Comparison of ENCODE assay signal across 18 cellular contexts in the genomic region with DNA sequence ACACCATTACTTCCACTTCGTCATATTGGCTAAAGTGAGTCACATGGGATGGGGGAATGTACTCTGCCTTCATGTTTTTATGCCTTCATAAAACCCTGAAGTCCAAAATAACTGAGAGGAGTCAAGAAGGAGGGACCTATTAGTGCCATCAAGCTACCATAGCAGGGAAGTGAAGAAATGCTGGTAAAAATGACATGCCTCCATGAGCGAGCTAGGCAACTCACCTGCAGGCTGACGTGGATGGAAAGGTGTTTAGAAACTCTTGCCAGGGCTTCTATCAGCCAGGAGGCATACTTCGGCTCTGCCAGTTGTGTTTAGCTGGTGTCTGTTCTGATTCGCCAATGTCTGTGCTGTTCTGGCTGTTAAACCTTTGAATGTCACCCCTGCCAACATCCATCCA.
A peak's percentile ranks its signal among the peaks of the same experiment; 100 is the strongest.
DNase-seq lines count a peak whose midpoint lies in the region; ATAC-seq and TF ChIP-seq lines count a peak whose summit lies in the region.
"Had no signal": no experiment of that assay in that cellular context is flagged by ENCODE, and none has a peak within 500 bp of the region (broad histone marks: within the 10 kb centered on the region; RNA-seq: fewer than 3 reads in every experiment).

No MANE protein-coding gene starts in this region.

- TF ChIP-seq POLR2A in IMR-90 (IDR thresholded peaks at IDR 0.05; ENCODE audit: low read depth, low read length) = no peak

- H4K20me1 ChIP-seq in IMR-90 (ENCODE audit: insufficient read depth, low read length) = no peaks in the 10 kb centered on the region

- no peak overlapping the region for H3K4ac ChIP-seq in IMR-90 (ENCODE audit: low read depth, low read length)
- H3K4ac ChIP-seq in mesendoderm (ENCODE audit: low read depth, low read length) = no peak overlapping the region

- H3K4me3 ChIP-seq in IMR-90 (ENCODE audit: insufficient read depth, low read depth, low read length) (no peak overlapping the region), mesendoderm (ENCODE audit: low read length) (no peak overlapping the region)

- H3K56ac ChIP-seq in IMR-90 (ENCODE audit: extremely low read depth, insufficient read depth, low read length) = no peak overlapping the region
- H3K56ac ChIP-seq in mesendoderm (ENCODE audit: low read length) = no peak overlapping the region

- TF ChIP-seq CTCF in IMR-90 (conservative IDR thresholded peaks at IDR 0.05; ENCODE audit: low read depth, low read length) (no peak), endothelial cell (IDR thresholded peaks at IDR 0.05; ENCODE audit: unreplicated experiment) (no peak)

- in situ Hi-C loops in IMR-90 (cut with MboI; ENCODE audit: low sequenced_read_pairs) = no loop called here

- WGBS in IMR-90 (ENCODE audit: extremely low coverage in 2 of 2, insufficient read length in 1 of 2), 2 experiments = no CpG with 5 or more reads among the region's 5 CpGs
- WGBS in mesendoderm (ENCODE audit: extremely low coverage, insufficient coverage, low lambda C conversion rate) = no CpG with 5 or more reads among the region's 5 CpGs

- no peak overlapping the region for H2BK5ac ChIP-seq in IMR-90 (ENCODE audit: low read depth, low read length, poor library complexity, severe bottlenecking)
- no peak overlapping the region for H2BK5ac ChIP-seq in mesendoderm (ENCODE audit: low read length)

- H3K4me1 Mint-ChIP-seq in endothelial cell (ENCODE audit: unreplicated experiment) (peaks cover 2% of the 10 kb centered on the region), T-cell (peaks cover 10 to 13% (median 10%) of the 10 kb centered on the region in 3 donors)

- H2AK5ac ChIP-seq in IMR-90 (ENCODE audit: low read depth, low read length) (no peak overlapping the region), mesendoderm (ENCODE audit: low read length) (peak overlapping the region; percentile 49)

- H3K79me1 ChIP-seq in IMR-90 (ENCODE audit: low read depth in 1 of 2, low read length in 2 of 2) (no peaks in the 10 kb centered on the region), mesendoderm (ENCODE audit: low read length) (no peaks in the 10 kb centered on the region)

- H3K14ac ChIP-seq in IMR-90 (replicated peaks; ENCODE audit: low read depth, low read length) = 0 out of 2 replicates have a peak overlapping the region, but pooled peaks have one; percentile 22

- H3K36me3 ChIP-seq in IMR-90 (ENCODE audit: control insufficient read depth, insufficient read depth, low read length) (no peaks in the 10 kb centered on the region), mesendoderm (ENCODE audit: control insufficient read depth, insufficient read depth, low read length) (no peaks in the 10 kb centered on the region)

- H3K9me1 ChIP-seq in IMR-90 (ENCODE audit: insufficient read depth, low read length) = no peaks in the 10 kb centered on the region

- H4K5ac ChIP-seq in IMR-90 (ENCODE audit: low read depth, low read length) = no peak overlapping the region
- H4K5ac ChIP-seq in mesendoderm (ENCODE audit: low read length) = no peak overlapping the region

- H3K36me3 Mint-ChIP-seq in endothelial cell (ENCODE audit: low read depth, unreplicated experiment) (no peaks in the 10 kb centered on the region), T-cell (no peaks in the 10 kb centered on the region)
- H3K36me3 Mint-ChIP-seq: CD14-positive monocyte; CD4-positive, alpha-beta memory T cell had no signal

- H3K27ac ChIP-seq in IMR-90 (ENCODE audit: insufficient read depth, low read length) (no peak overlapping the region), epithelial cell of prostate (peak overlapping the region; percentile 23), mesendoderm (ENCODE audit: low read depth, low read length) (peak overlapping the region; percentile 23)

- POLR2A ChIA-PET in IMR-90 (lab: Charles Lee; ENCODE audit: unreplicated experiment) = no interaction called here
- POLR2A ChIA-PET in T-cell (lab: Charles Lee) = no interaction called here

- H3K27ac Mint-ChIP-seq in endothelial cell (ENCODE audit: unreplicated experiment) (no peak overlapping the region), T-cell (no peak overlapping the region)
- H3K27ac Mint-ChIP-seq: HFFc6 had no signal

- dilution Hi-C loops in IMR-90 (cut with HindIII; ENCODE audit: low sequenced_read_pairs, unreplicated experiment) = no loop called here

- H3K27me3 ChIP-seq in IMR-90 (ENCODE audit: control insufficient read depth, insufficient read depth, low read length) = no peaks in the 10 kb centered on the region
- no peaks in the 10 kb centered on the region for H3K27me3 ChIP-seq in mesendoderm (ENCODE audit: insufficient read depth, low read length, poor library complexity)

- no peak for DNase-seq in IMR-90
- DNase-seq in epithelial cell of prostate (ENCODE audit: low read depth, low spot score) = no peak
- DNase-seq in mesendoderm = no peak
- DNase-seq in SK-N-DZ (ENCODE audit: low spot score) = no peak
- no peak for DNase-seq in endothelial cell (ENCODE audit: low spot score)
- DNase-seq in T-cell = no peak
- DNase-seq: ACHN; AML-193; CD4-positive, alpha-beta memory T cell; DMS153; DMS79; GDM1; GOT3; H7; HFFc6 had no signal

- BruUV-seq in IMR-90 (replicated peaks; lab: Mats Ljungman, UMichigan) = no TSS peak

- H4K91ac ChIP-seq in IMR-90 (ENCODE audit: insufficient read depth, low read depth, low read length) = no peak overlapping the region

- H3K9ac ChIP-seq in IMR-90 (ENCODE audit: low read depth, low read length) = no peak overlapping the region
- no peak overlapping the region for H3K9ac ChIP-seq in mesendoderm (ENCODE audit: low read length)

- H2BK120ac ChIP-seq in IMR-90 (ENCODE audit: low read depth, low read length) (no peak overlapping the region), mesendoderm (ENCODE audit: low read depth, low read length) (no peak overlapping the region)

- H4K8ac ChIP-seq in IMR-90 (ENCODE audit: low read depth in 2 of 2, low read length in 2 of 2) (no peak overlapping the region), mesendoderm (ENCODE audit: low read depth, low read length) (no peak overlapping the region)

- H3K23ac ChIP-seq in IMR-90 (ENCODE audit: low read depth, low read length) (no peak overlapping the region), mesendoderm (ENCODE audit: low read length) (no peak overlapping the region)

- H3K9me3 ChIP-seq in IMR-90 (ENCODE audit: control insufficient read depth, insufficient read depth, low read length) = no peaks in the 10 kb centered on the region

- intact Hi-C loops in IMR-90 (cut with micrococcal nuclease) = loop anchor here (10.0 kb wide), 1 partner anchor 125 kb away; no protein-coding TSS in a partner anchor

- TF ChIP-seq RAD21 in IMR-90 (IDR thresholded peaks at IDR 0.05; ENCODE audit: low read length) = no peak

- H3K27me3 Mint-ChIP-seq in endothelial cell (ENCODE audit: unreplicated experiment) (peaks cover 1% of the 10 kb centered on the region), T-cell (peaks cover 2 to 13% of the 10 kb centered on the region in 2 donors)

- H2BK20ac ChIP-seq in IMR-90 (ENCODE audit: low read depth, low read length) = no peak overlapping the region

- H2AK9ac ChIP-seq in IMR-90 (replicated peaks; ENCODE audit: low read depth, low read length, poor library complexity) = no peak overlapping the region

- H3K4me1 ChIP-seq in IMR-90 (ENCODE audit: control insufficient read depth, insufficient read depth, low read length) (peaks cover 7% of the 10 kb centered on the region; the same call in 1 of the 2 replicates), mesendoderm (ENCODE audit: control insufficient read depth, low read depth, low read length) (no peaks in the 10 kb centered on the region)

- CTCF ChIA-PET in IMR-90 (lab: Yijun Ruan, JAX) = no interaction called here
- CTCF ChIA-PET in T-cell (lab: Charles Lee) = no interaction called here

- H3K9me3 Mint-ChIP-seq in endothelial cell (ENCODE audit: unreplicated experiment) (no peaks in the 10 kb centered on the region), T-cell (peaks cover 0 to 3% (median 0%) of the 10 kb centered on the region in 3 donors)
- H3K9me3 Mint-ChIP-seq: CD4-positive, alpha-beta memory T cell had no signal

- H3K4me2 ChIP-seq in IMR-90 (ENCODE audit: low read depth, low read length) (no peak overlapping the region), mesendoderm (ENCODE audit: low read length) (no peak overlapping the region)

- ATAC-seq in IMR-90 (ENCODE audit: low read depth) (no peak), T-cell (replicated peaks in 1 of 4) (no peak)
- ATAC-seq: HCT116, HepG2 had no signal

- no peaks in the 10 kb centered on the region for H3K79me2 ChIP-seq in mesendoderm (ENCODE audit: control insufficient read depth, insufficient read depth, low read length)

- no peak overlapping the region for H2AFZ ChIP-seq in IMR-90 (replicated peaks; ENCODE audit: low read length, poor library complexity)

- H2BK15ac ChIP-seq in IMR-90 (ENCODE audit: low read depth, low read length) (no peak overlapping the region), mesendoderm (replicated peaks; ENCODE audit: low read depth) (no peak overlapping the region)

- no peak overlapping the region for H3K4me3 Mint-ChIP-seq in endothelial cell (ENCODE audit: unreplicated experiment)
- no peak overlapping the region for H3K4me3 Mint-ChIP-seq in T-cell
- H3K4me3 Mint-ChIP-seq: CD14-positive monocyte; CD4-positive, alpha-beta memory T cell; HFFc6 had no signal

- H3K18ac ChIP-seq in IMR-90 (ENCODE audit: low read depth, low read length) = no peak overlapping the region
- H3K18ac ChIP-seq in mesendoderm (ENCODE audit: low read length) = no peak overlapping the region

TF ChIP-seq in IMR-90, 13 proteins besides CTCF, POLR2A, EP300 and RAD21 (continues in another document):
- TF ChIP-seq, protein P1, sequence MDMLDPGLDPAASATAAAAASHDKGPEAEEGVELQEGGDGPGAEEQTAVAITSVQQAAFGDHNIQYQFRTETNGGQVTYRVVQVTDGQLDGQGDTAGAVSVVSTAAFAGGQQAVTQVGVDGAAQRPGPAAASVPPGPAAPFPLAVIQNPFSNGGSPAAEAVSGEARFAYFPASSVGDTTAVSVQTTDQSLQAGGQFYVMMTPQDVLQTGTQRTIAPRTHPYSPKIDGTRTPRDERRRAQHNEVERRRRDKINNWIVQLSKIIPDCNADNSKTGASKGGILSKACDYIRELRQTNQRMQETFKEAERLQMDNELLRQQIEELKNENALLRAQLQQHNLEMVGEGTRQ (IDR thresholded peaks at IDR 0.05; ENCODE audit: low read depth, low read length) = no peak
- TF ChIP-seq SMC3 (IDR thresholded peaks at IDR 0.05; ENCODE audit: low read depth, low read length) = no peak
- TF ChIP-seq, protein P2, sequence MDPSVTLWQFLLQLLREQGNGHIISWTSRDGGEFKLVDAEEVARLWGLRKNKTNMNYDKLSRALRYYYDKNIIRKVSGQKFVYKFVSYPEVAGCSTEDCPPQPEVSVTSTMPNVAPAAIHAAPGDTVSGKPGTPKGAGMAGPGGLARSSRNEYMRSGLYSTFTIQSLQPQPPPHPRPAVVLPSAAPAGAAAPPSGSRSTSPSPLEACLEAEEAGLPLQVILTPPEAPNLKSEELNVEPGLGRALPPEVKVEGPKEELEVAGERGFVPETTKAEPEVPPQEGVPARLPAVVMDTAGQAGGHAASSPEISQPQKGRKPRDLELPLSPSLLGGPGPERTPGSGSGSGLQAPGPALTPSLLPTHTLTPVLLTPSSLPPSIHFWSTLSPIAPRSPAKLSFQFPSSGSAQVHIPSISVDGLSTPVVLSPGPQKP (IDR thresholded peaks at IDR 0.05; ENCODE audit: borderline replicate concordance, low read depth, low read length) = no peak
- no peak for TF ChIP-seq MAZ (IDR thresholded peaks at IDR 0.05; ENCODE audit: borderline replicate concordance, low read depth, low read length)
- no peak for TF ChIP-seq NFE2L2 (IDR thresholded peaks at IDR 0.05; ENCODE audit: low read depth, low read length)
